8 cellular contexts compared by ENCODE assay signal in genomic region chr1:201982923-201983805, GRCh38. TPM values are rescaled to one million over a fixed set of nuclear protein-coding genes. Genes with fewer than 3 reads are reported as not detected.
DNase-seq lines count a peak whose midpoint lies in the region; ATAC-seq and TF ChIP-seq lines count a peak whose summit lies in the region.

No MANE protein-coding gene starts in this region.

- peak overlapping the region; percentile 95 for H3K4ac ChIP-seq in IMR-90 (ENCODE audit: low read depth, low read length)

- peak overlapping the region; percentile 75 to 92 for H3K4me3 ChIP-seq in DND-41 (ENCODE audit: low read depth in 1 of 2, low read length in 2 of 2)
- peak overlapping the region; percentile 98 for H3K4me3 ChIP-seq in IMR-90 (ENCODE audit: insufficient read depth, low read depth, low read length)
- H3K4me3 ChIP-seq in neuron (ENCODE audit: low read length) = peak overlapping the region; percentile 76

- BruUV-seq in IMR-90 (replicated peaks; lab: Mats Ljungman, UMichigan) = no TSS peak

- dilution Hi-C loops in IMR-90 (cut with HindIII; ENCODE audit: low sequenced_read_pairs, unreplicated experiment) = no loop called here

- H3K23ac ChIP-seq in IMR-90 (ENCODE audit: low read depth, low read length) = peak overlapping the region; percentile 97

- peak overlapping the region; percentile 98 for H3K14ac ChIP-seq in IMR-90 (replicated peaks; ENCODE audit: low read depth, low read length)

- H3K4me1 ChIP-seq in DND-41 (ENCODE audit: insufficient read depth, low read length) = peaks cover 30% of the 10 kb centered on the region
- peaks cover 2% of the 10 kb centered on the region for H3K4me1 ChIP-seq in IMR-90 (ENCODE audit: control insufficient read depth, insufficient read depth, low read length)
- no peaks in the 10 kb centered on the region for H3K4me1 ChIP-seq in foreskin keratinocyte
- no peaks in the 10 kb centered on the region for H3K4me1 ChIP-seq in neuron (ENCODE audit: insufficient read depth, low read length)

- peak overlapping the region; percentile 89 for H2AK9ac ChIP-seq in IMR-90 (replicated peaks; ENCODE audit: low read depth, low read length, poor library complexity)

- peak overlapping the region; percentile 95 for H4K5ac ChIP-seq in IMR-90 (ENCODE audit: low read depth, low read length)

- peak overlapping the region; percentile 89 for H3K56ac ChIP-seq in IMR-90 (ENCODE audit: extremely low read depth, insufficient read depth, low read length)

- H4K8ac ChIP-seq in IMR-90 (ENCODE audit: low read depth in 2 of 2, low read length in 2 of 2) = peak overlapping the region; percentile 10 to 94; a peak in 3 of 4 replicates

- H3K18ac ChIP-seq in IMR-90 (ENCODE audit: low read depth, low read length) = peak overlapping the region; percentile 91; the same call in 1 of the 2 replicates

- H3K36me3 ChIP-seq in DND-41 (ENCODE audit: insufficient read depth, low read length) = peaks cover 2% of the 10 kb centered on the region; the same call in 1 of the 2 replicates
- H3K36me3 ChIP-seq in IMR-90 (ENCODE audit: control insufficient read depth, insufficient read depth, low read length) = no peaks in the 10 kb centered on the region
- H3K36me3 ChIP-seq in neuron (ENCODE audit: insufficient read depth, low read length) = no peaks in the 10 kb centered on the region

- CTCF ChIA-PET in IMR-90 (lab: Yijun Ruan, JAX) = interaction anchor here (1.5 kb wide), 1 partner anchor 87 kb away, joined by 6 read pairs; no protein-coding TSS in a partner anchor

- H2BK5ac ChIP-seq in IMR-90 (ENCODE audit: low read depth, low read length, poor library complexity, severe bottlenecking) = peak overlapping the region; percentile 89

- peak overlapping the region; percentile 83 for H2AK5ac ChIP-seq in IMR-90 (ENCODE audit: low read depth, low read length)

- POLR2A ChIA-PET in IMR-90 (lab: Charles Lee; ENCODE audit: unreplicated experiment) = no interaction called here

- intact Hi-C loops in IMR-90 (cut with micrococcal nuclease) = no loop called here

- H3K79me1 ChIP-seq in IMR-90 (ENCODE audit: low read depth in 1 of 2, low read length in 2 of 2) = peaks cover 12 to 51% of the 10 kb centered on the region in 2 experiments; a peak in 3 of 4 replicates

- peak; percentile 60 for DNase-seq in DND-41
- peak; percentile 70 for DNase-seq in IMR-90
- peak; percentile 39 to 52 for DNase-seq in SHP77 (lab: John Stamatoyannopoulos, UW)
- peak; percentile 54 for DNase-seq in activated gamma-delta T cell treated with Interleukin-2 at 50 U/mL for 16 hours
- peak; percentile 34 to 69 for DNase-seq in foreskin keratinocyte

- H3K9ac ChIP-seq in DND-41 (ENCODE audit: low read depth, low read length) (peak overlapping the region; percentile 94), IMR-90 (ENCODE audit: low read depth, low read length) (peak overlapping the region; percentile 99)

- peak; percentile 82 for ATAC-seq in DND-41 (ENCODE audit: insufficient read depth, low read depth)
- ATAC-seq in GM21529 (IDR thresholded peaks at IDR 0.05; ENCODE audit: unreplicated experiment) = peak; percentile 70
- ATAC-seq in IMR-90 (ENCODE audit: low read depth) = peak; percentile 79
- peak; percentile 80 for ATAC-seq in foreskin keratinocyte

- H4K20me1 ChIP-seq in DND-41 (ENCODE audit: insufficient read depth, low read length) (no peaks in the 10 kb centered on the region), IMR-90 (ENCODE audit: insufficient read depth, low read length) (no peaks in the 10 kb centered on the region; the same call in none of the 2 replicates)

- H3K9me3 ChIP-seq in DND-41 (ENCODE audit: insufficient read depth, low read length, severe bottlenecking) = no peaks in the 10 kb centered on the region
- H3K9me3 ChIP-seq in IMR-90 (ENCODE audit: control insufficient read depth, insufficient read depth, low read length) = no peaks in the 10 kb centered on the region
- no peaks in the 10 kb centered on the region for H3K9me3 ChIP-seq in neuron (ENCODE audit: low read length)

- 1% methylated on average over 21 of the region's 53 CpGs; no CpG with 5 or more reads in 1 of the 2 experiments for WGBS in IMR-90 (ENCODE audit: extremely low coverage in 2 of 2, insufficient read length in 1 of 2), 2 experiments

- H2AFZ ChIP-seq in DND-41 (ENCODE audit: low read depth, low read length) (peak overlapping the region; percentile 91), IMR-90 (replicated peaks; ENCODE audit: low read length, poor library complexity) (peak overlapping the region; percentile 95), neuron (ENCODE audit: low read depth, low read length) (peak overlapping the region; percentile 40)

- in situ Hi-C loops in IMR-90 (cut with MboI; ENCODE audit: low sequenced_read_pairs) = no loop called here

- peak overlapping the region; percentile 77 for H4K91ac ChIP-seq in IMR-90 (ENCODE audit: insufficient read depth, low read depth, low read length)

- H3K27ac ChIP-seq in DND-41 (ENCODE audit: low read length) (peak overlapping the region; percentile 71), IMR-90 (ENCODE audit: insufficient read depth, low read length) (peak overlapping the region; percentile 88), foreskin keratinocyte (peak overlapping the region; percentile 11), temporal lobe (ENCODE audit: low read depth, low read length) (peak overlapping the region; percentile 47)

- no peak; the same call in 1 of the 2 replicates for TF ChIP-seq RAD21 in IMR-90 (IDR thresholded peaks at IDR 0.05; ENCODE audit: low read length)

- H2BK20ac ChIP-seq in IMR-90 (ENCODE audit: low read depth, low read length) = no peak overlapping the region

- H2BK15ac ChIP-seq in IMR-90 (ENCODE audit: low read depth, low read length) = no peak overlapping the region

- no peak for TF ChIP-seq POLR2A in IMR-90 (IDR thresholded peaks at IDR 0.05; ENCODE audit: low read depth, low read length)

- 0 out of 2 replicates have a peak overlapping the region, but pooled peaks have one; percentile 56 for H2BK120ac ChIP-seq in IMR-90 (ENCODE audit: low read depth, low read length)

- H3K9me1 ChIP-seq in IMR-90 (ENCODE audit: insufficient read depth, low read length) = peaks cover 12% of the 10 kb centered on the region; the same call in 1 of the 2 replicates

- peaks cover 33% of the 10 kb centered on the region for H3K79me2 ChIP-seq in DND-41 (ENCODE audit: insufficient read depth, low read length)

- no peaks in the 10 kb centered on the region for H3K27me3 ChIP-seq in DND-41 (ENCODE audit: insufficient read depth, low read length, poor library complexity)
- H3K27me3 ChIP-seq in IMR-90 (ENCODE audit: control insufficient read depth, insufficient read depth, low read length) = no peaks in the 10 kb centered on the region
- H3K27me3 ChIP-seq in foreskin keratinocyte = no peaks in the 10 kb centered on the region
- no peaks in the 10 kb centered on the region for H3K27me3 ChIP-seq in neuron (ENCODE audit: insufficient read depth, low read length)

- H3K4me2 ChIP-seq in DND-41 (ENCODE audit: insufficient read depth, low read length) = peak overlapping the region; percentile 100
- H3K4me2 ChIP-seq in IMR-90 (ENCODE audit: low read depth, low read length) = peak overlapping the region; percentile 98

- TF ChIP-seq CTCF in DND-41 (IDR thresholded peaks at IDR 0.05; ENCODE audit: borderline replicate concordance, extremely low read depth, low read length, poor library complexity, severe bottlenecking) = peak; percentile 7
- 0 out of 2 replicates have a peak, but pooled peaks have one; percentile 14 for TF ChIP-seq CTCF in IMR-90 (conservative IDR thresholded peaks at IDR 0.05; ENCODE audit: low read depth, low read length)
- peak; percentile 49 for TF ChIP-seq CTCF in foreskin keratinocyte (conservative IDR thresholded peaks at IDR 0.05)

TF ChIP-seq in IMR-90, 13 proteins besides CTCF, POLR2A, EP300 and RAD21:
- TF ChIP-seq MAFK (IDR thresholded peaks at IDR 0.05; ENCODE audit: low read depth, low read length) = no peak
- 0 out of 2 replicates have a peak, but pooled peaks have one; percentile 25 for TF ChIP-seq MXI1 (IDR thresholded peaks at IDR 0.05; ENCODE audit: borderline replicate concordance, low read depth, low read length)

RNA-seq across cellular contexts. Expression of gene RNPEP, which starts 0.7 kb away (rescaled TPM):
- total RNA-seq in IMR-90 (2012; rRNA removed) = 39.7 and 49.8 TPM in 2 replicates
- polyA plus RNA-seq in IMR-90 (2012; rRNA removed) = 57.3 and 75.4 TPM in 2 replicates
- 51.9 and 58.2 TPM in 2 replicates for polyA plus RNA-seq in IMR-90 (2012; cell fraction: cytosol; rRNA removed)
- polyA plus RNA-seq in IMR-90 (2012; cell fraction: nucleus; rRNA removed; ENCODE audit: low replicate concordance) = 61.4 and 80.2 TPM in 2 replicates
- 75.0 and 79.3 TPM in 2 replicates for total RNA-seq in foreskin keratinocyte
- 82.4 and 97.4 TPM in 2 replicates for polyA plus RNA-seq in foreskin keratinocyte
- 16.7 TPM for total RNA-seq in temporal lobe

RNA-seq across cellular contexts. Expression of gene ELF3, which starts 27.2 kb away (rescaled TPM):
- total RNA-seq in IMR-90 (2012; rRNA removed) (under 0.01 TPM in 1 of 2 replicates, not detected in the other), foreskin keratinocyte (0.04 and 0.07 TPM in 2 replicates), temporal lobe (0.74 TPM)
- polyA plus RNA-seq in IMR-90 (2012; rRNA removed) (0.19 and 0.38 TPM in 2 replicates), foreskin keratinocyte (0.04 TPM in 1 of 2 replicates, not detected in the other)
- polyA plus RNA-seq in IMR-90 (2012; cell fraction: cytosol; rRNA removed) = 0.02 and 0.11 TPM in 2 replicates
- polyA plus RNA-seq in IMR-90 (2012; cell fraction: nucleus; rRNA removed; ENCODE audit: low replicate concordance) = 1.3 and 7.4 TPM in 2 replicates

RNA-seq across cellular contexts. Expression of gene TIMM17A, which starts 27.9 kb away (rescaled TPM):
- total RNA-seq in IMR-90 (2012; rRNA removed) = 87.3 and 114 TPM in 2 replicates
- 66.4 and 80.4 TPM in 2 replicates for polyA plus RNA-seq in IMR-90 (2012; rRNA removed)
- polyA plus RNA-seq in IMR-90 (2012; cell fraction: cytosol; rRNA removed) = 12.3 and 24.1 TPM in 2 replicates
- polyA plus RNA-seq in IMR-90 (2012; cell fraction: nucleus; rRNA removed; ENCODE audit: low replicate concordance) = 11.6 and 52.0 TPM in 2 replicates
- total RNA-seq in foreskin keratinocyte = 63.6 and 66.4 TPM in 2 replicates
- 73.5 TPM in 2 replicates for polyA plus RNA-seq in foreskin keratinocyte
- total RNA-seq in temporal lobe = 41.8 TPM

RNA-seq across cellular contexts. Expression of gene LMOD1, which starts 36.8 kb away (rescaled TPM):
- total RNA-seq in IMR-90 (2012; rRNA removed) = 44.4 and 53.2 TPM in 2 replicates
- polyA plus RNA-seq in IMR-90 (2012; rRNA removed) = 48.6 and 51.7 TPM in 2 replicates
- 25.9 and 44.1 TPM in 2 replicates for polyA plus RNA-seq in IMR-90 (2012; cell fraction: cytosol; rRNA removed)
- polyA plus RNA-seq in IMR-90 (2012; cell fraction: nucleus; rRNA removed; ENCODE audit: low replicate concordance) = 52.3 and 60.1 TPM in 2 replicates
- total RNA-seq in foreskin keratinocyte = not detected in 2 replicates
- 0.01 TPM in 1 of 2 replicates, not detected in the other for polyA plus RNA-seq in foreskin keratinocyte
- total RNA-seq in temporal lobe = 0.49 TPM

Comparison
In these comparisons a context has a peak if more than half of its experiments do, and no peak if none do; other contexts are left out.
1. Peak in every context shown above with its lines: DNase-seq, ATAC-seq, H3K4me3 ChIP-seq and H3K27ac ChIP-seq.
2. H2AFZ ChIP-seq: peak in every context shown above with its lines; median percentile 95 in IMR-90; 91 in DND-41; 40 in neuron.
3. H3K27ac ChIP-seq: peak in every context shown above with its lines; median percentile 88 in IMR-90; 71 in DND-41; 47 in temporal lobe; 11 in foreskin keratinocyte.